15 cellular contexts compared by ENCODE assay signal in the genomic region with DNA sequence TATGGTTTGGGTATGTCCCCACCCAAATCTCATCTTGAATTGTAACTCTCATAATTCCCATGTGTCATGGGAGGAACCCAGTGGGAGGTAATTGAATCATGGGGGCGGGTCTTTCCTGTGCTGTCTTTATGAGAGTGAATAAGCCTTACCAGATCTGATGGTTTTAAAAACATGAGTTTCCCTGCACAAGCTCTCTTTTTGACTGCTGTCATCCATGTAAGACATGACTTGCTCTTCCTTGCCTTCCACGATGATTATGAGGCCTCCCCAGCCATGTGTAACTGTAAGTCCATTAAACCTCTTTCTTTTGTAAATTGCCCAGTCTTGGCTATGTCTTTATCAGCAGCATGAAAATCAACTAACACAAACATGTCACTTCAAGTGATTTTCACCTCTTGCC. TPM values are rescaled to one million over a fixed set of nuclear protein-coding genes. Genes with fewer than 3 reads are reported as not detected.
"Had no signal": no experiment of that assay in that cellular context is flagged by ENCODE, and none has a peak within 500 bp of the region (broad histone marks: within the 10 kb centered on the region; RNA-seq: fewer than 3 reads in every experiment).

No MANE protein-coding gene starts in this region.

RNA-seq across cellular contexts. Expression of gene CHRM1, which starts 16.4 kb away (rescaled TPM):
- total RNA-seq: subcutaneous adipose tissue, thoracic aorta, thyroid gland, tibial nerve, ureter, vagina had no signal

RNA-seq across cellular contexts. Expression of gene SLC22A6, which starts 47.2 kb away (rescaled TPM):
- total RNA-seq: stomach, subcutaneous adipose tissue, suprapubic skin, testis, thoracic aorta, thyroid gland, tibial nerve, transverse colon, upper lobe of left lung, upper lobe of right lung, ureter, urinary bladder, uterus, vagina had no signal
- polyA plus RNA-seq: stomach, thymus, urinary bladder had no signal
